Comparison of ENCODE assay signal across 15 cellular contexts in genomic region chr5:167730656-167731055, GRCh38.
"Had no signal": no experiment of that assay in that cellular context is flagged by ENCODE, and none has a peak within 500 bp of the region (broad histone marks: within the 10 kb centered on the region; RNA-seq: fewer than 3 reads in every experiment).

No MANE protein-coding gene starts in this region.

- H3K4me3 ChIP-seq: lung, pancreas, thoracic aorta, upper lobe of right lung had no signal

- H3K27ac ChIP-seq: pancreas, thoracic aorta, upper lobe of right lung, VCaP had no signal

- ATAC-seq: naive thymus-derived CD4-positive, alpha-beta T cell; stimulated activated naive CD8-positive, alpha-beta T cell treated with anti-CD3 and anti-CD28 coated beads, Interleukin-15, amount 100 ng/mL, for 72 hours; upper lobe of right lung had no signal

- H3K4me1 ChIP-seq: pancreas, upper lobe of right lung had no signal

- H3K4me1 Mint-ChIP-seq: naive thymus-derived CD4-positive, alpha-beta T cell; stimulated activated naive CD8-positive, alpha-beta T cell treated with anti-CD3 and anti-CD28 coated beads, Interleukin-15, amount 100 ng/mL, for 72 hours had no signal

- H3K27ac Mint-ChIP-seq: activated CD4-positive, alpha-beta memory T cell treated with anti-CD3 and anti-CD28 coated beads for 36 hours; activated T-cell treated with anti-CD3 and anti-CD28 coated beads, Interleukin-2, amount 50 U/mL, for 24 hours; dendritic cell treated with granulocyte-macrophage colony-stimulating factor and Interleukin-4, amounts not matched to agents 40 ng/mL and 50 ng/mL, for 4 days; naive thymus-derived CD4-positive, alpha-beta T cell; stimulated activated naive CD8-positive, alpha-beta T cell treated with anti-CD3 and anti-CD28 coated beads, Interleukin-15, amount 100 ng/mL, for 72 hours; T-helper 1 cell treated with Interleukin-12 subunit alpha and Interleukin-12 subunit beta and Interleukin-4 antibody, amounts not matched to agents 30 μg/mL and 1 μg/mL, for 36 hours had no signal

- H3K9me3 ChIP-seq: pancreas, thoracic aorta, upper lobe of right lung had no signal

- H3K27me3 Mint-ChIP-seq: dendritic cell treated with granulocyte-macrophage colony-stimulating factor and Interleukin-4, amounts not matched to agents 40 ng/mL and 50 ng/mL, for 4 days; naive thymus-derived CD4-positive, alpha-beta T cell; stimulated activated naive CD8-positive, alpha-beta T cell treated with anti-CD3 and anti-CD28 coated beads, Interleukin-15, amount 100 ng/mL, for 72 hours had no signal

- DNase-seq: activated CD4-positive, alpha-beta memory T cell treated with anti-CD3 and anti-CD28 coated beads for 36 hours; activated effector memory CD4-positive, alpha-beta T cell treated with Interleukin-2 at 50 U/mL for 16 hours; activated naive CD4-positive, alpha-beta T cell treated with anti-CD3 and anti-CD28 coated beads, Interleukin-2, amount 50 U/mL, for 16 hours; activated T-cell treated with anti-CD3 and anti-CD28 coated beads, Interleukin-2, amount 50 U/mL, for 24 hours; cerebellar nuclear complex; effector memory CD4-positive, alpha-beta T cell; naive thymus-derived CD4-positive, alpha-beta T cell; pancreas; stimulated activated naive CD8-positive, alpha-beta T cell treated with anti-CD3 and anti-CD28 coated beads, Interleukin-15, amount 100 ng/mL, for 72 hours; upper lobe of right lung had no signal

- H3K36me3 Mint-ChIP-seq: activated CD4-positive, alpha-beta memory T cell treated with anti-CD3 and anti-CD28 coated beads for 36 hours; naive thymus-derived CD4-positive, alpha-beta T cell had no signal

- H3K27me3 ChIP-seq: pancreas, upper lobe of right lung had no signal

- H3K36me3 ChIP-seq: pancreas, thoracic aorta, upper lobe of right lung had no signal

- H3K4me3 Mint-ChIP-seq: activated CD4-positive, alpha-beta memory T cell treated with anti-CD3 and anti-CD28 coated beads for 36 hours; activated T-cell treated with anti-CD3 and anti-CD28 coated beads, Interleukin-2, amount 50 U/mL, for 24 hours; dendritic cell treated with granulocyte-macrophage colony-stimulating factor and Interleukin-4, amounts not matched to agents 40 ng/mL and 50 ng/mL, for 4 days; naive thymus-derived CD4-positive, alpha-beta T cell; stimulated activated naive CD8-positive, alpha-beta T cell treated with anti-CD3 and anti-CD28 coated beads, Interleukin-15, amount 100 ng/mL, for 72 hours; T-helper 1 cell treated with Interleukin-12 subunit alpha and Interleukin-12 subunit beta and Interleukin-4 antibody, amounts not matched to agents 30 μg/mL and 1 μg/mL, for 36 hours had no signal

- H3K9me3 Mint-ChIP-seq: activated CD4-positive, alpha-beta memory T cell treated with anti-CD3 and anti-CD28 coated beads for 36 hours; activated T-cell treated with anti-CD3 and anti-CD28 coated beads, Interleukin-2, amount 50 U/mL, for 24 hours; dendritic cell treated with granulocyte-macrophage colony-stimulating factor and Interleukin-4, amounts not matched to agents 40 ng/mL and 50 ng/mL, for 4 days; stimulated activated naive CD8-positive, alpha-beta T cell treated with anti-CD3 and anti-CD28 coated beads, Interleukin-15, amount 100 ng/mL, for 72 hours; T-helper 1 cell treated with Interleukin-12 subunit alpha and Interleukin-12 subunit beta and Interleukin-4 antibody, amounts not matched to agents 30 μg/mL and 1 μg/mL, for 36 hours had no signal
